Comparison of ENCODE assay signal across 26 cellular contexts in genomic region chr14:103019236-103019635, GRCh38. TPM values are rescaled to one million over a fixed set of nuclear protein-coding genes. Genes with fewer than 3 reads are reported as not detected.
DNase-seq lines count a peak whose midpoint lies in the region; ATAC-seq, FAIRE-seq and TF ChIP-seq lines count a peak whose summit lies in the region.
"Had no signal": no experiment of that assay in that cellular context is flagged by ENCODE, and none has a peak within 500 bp of the region (broad histone marks: within the 10 kb centered on the region; RNA-seq: fewer than 3 reads in every experiment).

No MANE protein-coding gene starts in this region.

- no peak overlapping the region for H2AFZ ChIP-seq in mammary epithelial cell (ENCODE audit: low read depth, low read length)
- H2AFZ ChIP-seq in H1 (ENCODE audit: low read length), result no peak overlapping the region
- H2AFZ ChIP-seq: GM23338 had no signal

- H3K79me1 ChIP-seq in H1 (ENCODE audit: low read depth, low read length), result peaks cover 33% of the 10 kb centered on the region

- H3K4me2 ChIP-seq in mammary epithelial cell (ENCODE audit: insufficient read depth, low read depth, low read length) (no peak overlapping the region), H1 (ENCODE audit: insufficient read depth in 1 of 2, low read depth in 2 of 2, low read length in 2 of 2) (no peak overlapping the region)
- H3K4me2 ChIP-seq: BLaER1 treated with 17β-estradiol and CSF1 and Interleukin-3, amounts not matched to agents 10 nM and 100 nM; GM23338 had no signal

- FAIRE-seq in H1 (lab: Jason Lieb, UNC), result no peak
- FAIRE-seq: G401.6, GM12892, RCC 7860 had no signal

- peaks cover 53% of the 10 kb centered on the region for H3K4me1 Mint-ChIP-seq in MCF 10A (ENCODE audit: insufficient read depth, unreplicated experiment)
- H3K4me1 Mint-ChIP-seq in activated CD4-positive, alpha-beta T cell treated with anti-CD3 and anti-CD28 coated beads, Interleukin-2, amount 10 ng/mL, durations not matched to agents 24 days and 14 days, result peaks cover 6% of the 10 kb centered on the region

- no peaks in the 10 kb centered on the region for H3K27me3 ChIP-seq in mammary epithelial cell (ENCODE audit: insufficient read depth, low read length)
- H3K27me3 ChIP-seq in H1 (replicated peaks in 1 of 4; ENCODE audit: control insufficient read depth in 3 of 4, extremely low read depth in 1 of 4, insufficient read depth in 3 of 4, low read length in 3 of 4), result no peaks in the 10 kb centered on the region; a peak in 1 of 7 replicates
- H3K27me3 ChIP-seq: BLaER1 treated with 17β-estradiol and CSF1 and Interleukin-3, amounts not matched to agents 10 nM and 100 nM had no signal

- H3K23ac ChIP-seq in H1 (ENCODE audit: insufficient read length), result no peak overlapping the region

- H3K9me3 Mint-ChIP-seq in MCF 10A (ENCODE audit: unreplicated experiment), result no peaks in the 10 kb centered on the region
- H3K9me3 Mint-ChIP-seq in activated CD4-positive, alpha-beta T cell treated with anti-CD3 and anti-CD28 coated beads, Interleukin-2, amount 10 ng/mL, durations not matched to agents 24 days and 14 days, result no peaks in the 10 kb centered on the region
- H3K9me3 Mint-ChIP-seq: CD4-positive, alpha-beta memory T cell; GM23338 had no signal

- intact Hi-C loops in MCF 10A (cut with micrococcal nuclease), result no loop called here
- intact Hi-C loops in mammary epithelial cell (cut with micrococcal nuclease), result no loop called here
- intact Hi-C loops in posterior vena cava (cut with DNase I), result no loop called here
- intact Hi-C loops in activated CD4-positive, alpha-beta T cell treated with anti-CD3 and anti-CD28 coated beads, Interleukin-2, amount 10 ng/mL, durations not matched to agents 24 days and 14 days (cut with micrococcal nuclease), result no loop called here

- dilution Hi-C loops in mammary epithelial cell (cut with HindIII; ENCODE audit: low sequenced_read_pairs), result no loop called here

- no peak overlapping the region for H2BK12ac ChIP-seq in H1 (ENCODE audit: low read depth, low read length)

- in situ Hi-C loops in mammary epithelial cell (cut with MboI; ENCODE audit: low sequenced_read_pairs in 2 of 2), result no loop called here

- no peak for TF ChIP-seq POLR2A in H1 (IDR thresholded peaks at IDR 0.05; ENCODE audit: control extremely low read depth in 1 of 2, low read depth in 2 of 2, low read length in 2 of 2)

- H3K27me3 Mint-ChIP-seq in MCF 10A (ENCODE audit: insufficient read depth, unreplicated experiment), result no peaks in the 10 kb centered on the region
- H3K27me3 Mint-ChIP-seq in activated CD4-positive, alpha-beta T cell treated with anti-CD3 and anti-CD28 coated beads, Interleukin-2, amount 10 ng/mL, durations not matched to agents 24 days and 14 days, result peaks cover 10% of the 10 kb centered on the region

- H4K8ac ChIP-seq in H1 (ENCODE audit: extremely low read depth, insufficient read depth, low read length), result no peak overlapping the region; the same call in 1 of the 2 replicates

- H2AK5ac ChIP-seq in H1 (ENCODE audit: low read depth, low read length), result 0 out of 2 replicates have a peak overlapping the region, but pooled peaks have one; percentile 28

- WGBS in mammary epithelial cell (ENCODE audit: low coverage, missing lambda C conversion rate), result 95% methylated on average over 11 of the region's 11 CpGs
- WGBS in H1 (ENCODE audit: extremely low coverage in 1 of 2, insufficient coverage in 1 of 2, insufficient read length in 1 of 2, insufficient replicate concordance in 2 of 2, low coverage in 1 of 2, low lambda C conversion rate in 2 of 2, missing lambda C conversion rate in 1 of 2), 2 experiments, result 90% methylated on average over 11 of the region's 11 CpGs; no CpG with 5 or more reads in 1 of the 2 experiments

- H3K4me3 Mint-ChIP-seq in MCF 10A (ENCODE audit: unreplicated experiment), result no peak overlapping the region
- no peak overlapping the region for H3K4me3 Mint-ChIP-seq in activated CD4-positive, alpha-beta T cell treated with anti-CD3 and anti-CD28 coated beads, Interleukin-2, amount 10 ng/mL, durations not matched to agents 24 days and 14 days
- H3K4me3 Mint-ChIP-seq: CD4-positive, alpha-beta memory T cell; GM23338 had no signal

- H3K23me2 ChIP-seq in H1 (ENCODE audit: low read depth, low read length), result no peaks in the 10 kb centered on the region

- TF ChIP-seq EP300 in H1 (IDR thresholded peaks at IDR 0.05; ENCODE audit: borderline replicate concordance in 1 of 2, low read depth in 2 of 2, low read length in 2 of 2), result no peak

- H3K36me3 ChIP-seq in mammary epithelial cell (ENCODE audit: insufficient read depth, low read length) (no peaks in the 10 kb centered on the region), H1 (ENCODE audit: control insufficient read depth in 2 of 4, insufficient read depth in 4 of 4, low read length in 3 of 4) (no peaks in the 10 kb centered on the region)
- H3K36me3 ChIP-seq: BLaER1 treated with 17β-estradiol and CSF1 and Interleukin-3, amounts not matched to agents 10 nM and 100 nM had no signal

- TF ChIP-seq RAD21 in H1 (IDR thresholded peaks at IDR 0.05 in 1 of 2, conservative IDR thresholded peaks at IDR 0.05 in 1 of 2; ENCODE audit: low read depth in 2 of 2, low read length in 2 of 2), result no peak

- H3K9me3 ChIP-seq in mammary epithelial cell (replicated peaks; ENCODE audit: insufficient read depth, low read length) (no peaks in the 10 kb centered on the region), H1 (ENCODE audit: insufficient read depth in 2 of 2, low read depth in 1 of 2, low read length in 1 of 2) (no peaks in the 10 kb centered on the region)
- H3K9me3 ChIP-seq: BLaER1 treated with 17β-estradiol and CSF1 and Interleukin-3, amounts not matched to agents 10 nM and 100 nM had no signal

- H3K56ac ChIP-seq in H1 (replicated peaks; ENCODE audit: insufficient read length, low read depth, low read length), result no peak overlapping the region

- H2BK15ac ChIP-seq in H1 (ENCODE audit: low read length), result no peak overlapping the region

- H2BK20ac ChIP-seq in H1 (ENCODE audit: low read length), result no peak overlapping the region

- H3K36me3 Mint-ChIP-seq in MCF 10A (ENCODE audit: insufficient read depth, unreplicated experiment), result peaks cover 4% of the 10 kb centered on the region
- H3K36me3 Mint-ChIP-seq in activated CD4-positive, alpha-beta T cell treated with anti-CD3 and anti-CD28 coated beads, Interleukin-2, amount 10 ng/mL, durations not matched to agents 24 days and 14 days (ENCODE audit: low read depth), result no peaks in the 10 kb centered on the region

- DNase-seq in MCF 10A (ENCODE audit: unreplicated experiment) (no peak), mammary epithelial cell (no peak), H1 (ENCODE audit: low read depth in 1 of 2, low spot score in 2 of 2) (no peak), posterior vena cava (ENCODE audit: low spot score) (peak; percentile 63)
- DNase-seq in activated CD4-positive, alpha-beta T cell treated with anti-CD3 and anti-CD28 coated beads, Interleukin-2, amount 50 U/mL, for 4 hours, result no peak
- DNase-seq in activated effector memory CD4-positive, alpha-beta T cell treated with anti-CD3 and anti-CD28 coated beads, Interleukin-2, amount 50 U/mL, for 16 hours, result no peak
- DNase-seq in activated CD4-positive, alpha-beta T cell treated with anti-CD3 and anti-CD28 coated beads, Interleukin-2, amount 10 ng/mL, durations not matched to agents 24 days and 14 days, result no peak
- DNase-seq: Calu3; CD4-positive, alpha-beta memory T cell; DMS153; KBM-7; NCI-H1092; NCI-H1436; NCI-H187 treated with DMSO at 0.1 percent for 48 hours; NCI-H2107; NK-92 treated with Interleukin-12 subunit alpha and Interleukin-12 subunit beta, amount 100 ng/mL, for 24 hours; Right ventricle myocardium superior had no signal

- no peak overlapping the region for H3K4ac ChIP-seq in H1 (replicated peaks; ENCODE audit: insufficient read length, low read depth, low read length)

- H3K27ac Mint-ChIP-seq in MCF 10A (ENCODE audit: low read depth, unreplicated experiment), result peak overlapping the region; percentile 8
- no peak overlapping the region for H3K27ac Mint-ChIP-seq in activated CD4-positive, alpha-beta T cell treated with anti-CD3 and anti-CD28 coated beads, Interleukin-2, amount 10 ng/mL, durations not matched to agents 24 days and 14 days
- H3K27ac Mint-ChIP-seq: CD4-positive, alpha-beta memory T cell; GM23338 had no signal

- H3K9ac ChIP-seq in mammary epithelial cell (ENCODE audit: insufficient read depth, low read length) (no peak overlapping the region), H1 (replicated peaks in 1 of 4; ENCODE audit: extremely low read depth in 1 of 4, low read depth in 3 of 4, low read length in 3 of 4) (no peak overlapping the region)
- H3K9ac ChIP-seq: BLaER1 treated with 17β-estradiol and CSF1 and Interleukin-3, amounts not matched to agents 10 nM and 100 nM had no signal

- no peak overlapping the region for H3K18ac ChIP-seq in H1 (ENCODE audit: extremely low read depth, low read length)

- CTCF ChIA-PET in MCF 10A (lab: Yijun Ruan, JAX) (no interaction called here), mammary epithelial cell (lab: Charles Lee; ENCODE audit: low non-redundant PET) (no interaction called here), H1 (lab: Charles Lee; ENCODE audit: partially characterized antibody) (interaction anchor here (0.9 to 1.6 kb wide), 2 partner anchors 34 to 280 kb away, joined by 3 read pairs; no protein-coding TSS in a partner anchor)

- no TSS peak for BruUV-seq in MCF 10A (replicated peaks; lab: Mats Ljungman, UMichigan)
- no TSS peak for BruUV-seq in mammary epithelial cell (replicated peaks; lab: Mats Ljungman, UMichigan)

- POLR2A ChIA-PET in MCF 10A (lab: Yijun Ruan, JAX), result interaction anchor here (1.1 kb wide), 1 partner anchor 7 kb away, joined by 4 read pairs; no protein-coding TSS in a partner anchor
- POLR2A ChIA-PET in H1 (lab: Charles Lee; ENCODE audit: partially characterized antibody), result no interaction called here

- H3K14ac ChIP-seq in H1 (ENCODE audit: insufficient read length), result no peak overlapping the region

- H2BK5ac ChIP-seq in H1 (ENCODE audit: low read depth, low read length), result no peak overlapping the region

- no peak overlapping the region for H3K27ac ChIP-seq in mammary epithelial cell (ENCODE audit: insufficient read depth, low read depth, low read length)
- no peak overlapping the region for H3K27ac ChIP-seq in H1 (ENCODE audit: low read depth, low read length)
- H3K27ac ChIP-seq: 22Rv1; BLaER1 treated with 17β-estradiol and CSF1 and Interleukin-3, amounts not matched to agents 10 nM and 100 nM; HL-60 had no signal

- H3K4me3 ChIP-seq in mammary epithelial cell (replicated peaks in 1 of 3; ENCODE audit: insufficient read depth in 1 of 3, low read depth in 2 of 3, low read length in 3 of 3), result no peak overlapping the region
- no peak overlapping the region for H3K4me3 ChIP-seq in H1 (ENCODE audit: extremely low read depth in 1 of 4, insufficient read depth in 2 of 4, low read depth in 3 of 4, low read length in 4 of 4)
- H3K4me3 ChIP-seq: BLaER1 treated with 17β-estradiol and CSF1 and Interleukin-3, amounts not matched to agents 10 nM and 100 nM; GM23338 had no signal

- no peak for ATAC-seq in GM19328 (IDR thresholded peaks at IDR 0.05; ENCODE audit: unreplicated experiment)
- ATAC-seq: GM23338, HCT116 had no signal

- H4K20me1 ChIP-seq in mammary epithelial cell (ENCODE audit: insufficient read depth, low read length), result peaks cover 5% of the 10 kb centered on the region
- peaks cover 9 to 35% of the 10 kb centered on the region in 2 experiments for H4K20me1 ChIP-seq in H1 (replicated peaks in 1 of 2; ENCODE audit: control insufficient read depth in 1 of 2, insufficient read depth in 2 of 2, low read length in 2 of 2)

- peaks cover 95% of the 10 kb centered on the region for H3K79me2 ChIP-seq in mammary epithelial cell (ENCODE audit: insufficient read depth, low read length)
- peaks cover 4 to 86% of the 10 kb centered on the region in 2 experiments; a peak in 3 of 4 replicates for H3K79me2 ChIP-seq in H1 (ENCODE audit: control insufficient read depth in 1 of 2, insufficient read depth in 2 of 2, low read length in 2 of 2)

- no peak overlapping the region for H4K91ac ChIP-seq in H1 (replicated peaks; ENCODE audit: insufficient read length, low read length)

- H3K4me1 ChIP-seq in mammary epithelial cell (ENCODE audit: insufficient read depth, low read length) (peaks cover 29% of the 10 kb centered on the region), H1 (replicated peaks in 1 of 4; ENCODE audit: control insufficient read depth in 3 of 4, insufficient read depth in 4 of 4, low read length in 3 of 4) (peaks cover 4 to 16% (median 10%) of the 10 kb centered on the region in 4 experiments)

- no peak for TF ChIP-seq CTCF in MCF 10A (IDR thresholded peaks at IDR 0.05; ENCODE audit: unreplicated experiment)
- no peak for TF ChIP-seq CTCF in mammary epithelial cell (conservative IDR thresholded peaks at IDR 0.05 in 1 of 2, IDR thresholded peaks at IDR 0.05 in 1 of 2; ENCODE audit: extremely low read depth in 1 of 2, insufficient read depth in 1 of 2, low read depth in 1 of 2, low read length in 2 of 2)
- no peak for TF ChIP-seq CTCF in H1 (IDR thresholded peaks at IDR 0.05; ENCODE audit: control extremely low read depth in 1 of 3, insufficient read depth in 1 of 3, low read depth in 1 of 3, low read length in 3 of 3)

- H4K5ac ChIP-seq in H1 (ENCODE audit: insufficient read length, low read depth, low read length), result no peak overlapping the region

- H2BK120ac ChIP-seq in H1 (replicated peaks; ENCODE audit: low read depth, low read length), result no peak overlapping the region

RNA-seq across cellular contexts. Expression of gene CDC42BPB, which starts 38.1 kb away (rescaled TPM):
- 82.7 and 91.1 TPM in 2 replicates for total RNA-seq in MCF 10A (2022)
- 10 to 100 TPM; 73.5 to 82.5 TPM for total RNA-seq in mammary epithelial cell
- 52.4 TPM for polyA plus RNA-seq in mammary epithelial cell
- 196 TPM for polyA minus RNA-seq in mammary epithelial cell
- 87.9 and 88.2 TPM in 2 replicates for total RNA-seq in H1 (2021; fragmentation: NEBNext Ultra II Directional; extraction: Animal tissue kit (Norgen Biotek cat#: 25700))
- polyA plus RNA-seq in H1 (2011; rRNA removed), result 51.2 and 73.5 TPM in 2 replicates
- polyA plus RNA-seq in H1 (2011; cell fraction: cytosol; rRNA removed), result 53.3 TPM
- 165 TPM for polyA plus RNA-seq in H1 (2011; cell fraction: nucleus; rRNA removed)
- polyA plus RNA-seq in H1 (2012, experiment 1 of 2), result 57.2 to 83.7 TPM (median 72.2 TPM) in 4 replicates
- 20.5 TPM for polyA plus RNA-seq in H1 (2012, experiment 2 of 2)
- polyA plus RNA-seq in H1 (2013, experiment 1 of 2), result 52.1 TPM
- 50.3 TPM for polyA plus RNA-seq in H1 (2013, experiment 2 of 2)
- polyA minus RNA-seq in H1 (2011; rRNA and poly(A)+ RNA removed), result 134 and 152 TPM in 2 replicates
- polyA minus RNA-seq in H1 (2011; cell fraction: cytosol; rRNA and poly(A)+ RNA removed), result 62.3 TPM
- polyA minus RNA-seq in H1 (2011; cell fraction: nucleus; rRNA and poly(A)+ RNA removed), result 82.9 TPM
- 10 to 100 TPM; 81.1 to 89.3 TPM for total RNA-seq in posterior vena cava
- total RNA-seq in activated CD4-positive, alpha-beta T cell treated with anti-CD3 and anti-CD28 coated beads, Interleukin-2, amount 10 ng/mL, durations not matched to agents 24 days and 14 days, result 1.5 and 1.7 TPM in 2 replicates

Comparison
In these comparisons a context has a peak if more than half of its experiments do, and no peak if none do; other contexts are left out.
1. RNA of gene CDC42BPB, which starts 38.1 kb away (total RNA-seq): 81.1 to 89.3 TPM in posterior vena cava, 87.9 to 88.2 TPM in H1, 82.7 to 91.1 TPM in MCF 10A and 73.5 to 82.5 TPM in mammary epithelial cell; 1.5 to 1.7 TPM in activated CD4-positive, alpha-beta T cell treated with anti-CD3 and anti-CD28 coated beads, Interleukin-2, amount 10 ng/mL, durations not matched to agents 24 days and 14 days; every median in the first group is over 10 times any median in the second.